Comparison of ENCODE assay signal across 1 cellular context in the genomic region with DNA sequence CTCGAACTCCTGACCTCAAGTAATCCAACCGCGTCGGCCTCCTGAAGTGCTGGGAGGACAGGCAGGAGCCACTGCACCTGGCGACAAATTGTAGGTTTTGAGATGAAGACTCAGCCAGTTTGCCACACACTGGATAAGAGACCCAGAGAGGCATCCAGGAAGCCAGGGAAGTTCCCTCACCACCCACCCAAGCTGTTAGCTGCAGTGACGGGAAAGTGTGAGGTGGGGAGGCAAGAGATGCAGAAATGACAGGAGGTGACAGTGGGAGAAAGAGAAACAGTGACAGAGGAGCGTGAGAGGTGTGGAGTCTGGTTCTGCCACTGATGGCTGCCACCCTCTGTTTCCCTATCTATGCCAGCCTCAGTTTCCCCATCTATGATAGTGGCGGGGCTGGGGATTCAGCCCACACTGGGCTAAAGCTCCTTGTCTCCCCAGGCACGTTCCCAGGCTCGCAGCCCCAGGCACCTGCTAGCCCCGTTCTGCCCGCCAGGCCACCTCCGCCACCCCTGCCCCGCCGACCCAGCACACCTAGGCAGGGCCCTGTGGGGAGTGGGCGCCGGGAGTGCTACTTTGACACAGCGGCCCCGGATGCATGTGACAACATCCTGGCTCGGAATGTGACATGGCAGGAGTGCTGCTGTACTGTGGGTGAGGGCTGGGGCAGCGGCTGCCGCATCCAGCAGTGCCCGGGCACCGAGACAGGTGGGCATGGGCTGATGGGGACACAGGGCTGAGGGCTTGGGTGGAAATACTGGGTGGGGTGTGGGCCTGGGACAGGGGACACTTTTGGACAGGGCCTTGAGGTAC.
TF ChIP-seq lines count a peak whose summit lies in the region.

No MANE protein-coding gene starts in this region.

TF ChIP-seq in SK-N-SH treated with all-trans-retinoic acid at 6 μM for 48 hours, 23 proteins besides CTCF, POLR2A, EP300 and RAD21 (continued from another document):
- TF ChIP-seq, protein P1, sequence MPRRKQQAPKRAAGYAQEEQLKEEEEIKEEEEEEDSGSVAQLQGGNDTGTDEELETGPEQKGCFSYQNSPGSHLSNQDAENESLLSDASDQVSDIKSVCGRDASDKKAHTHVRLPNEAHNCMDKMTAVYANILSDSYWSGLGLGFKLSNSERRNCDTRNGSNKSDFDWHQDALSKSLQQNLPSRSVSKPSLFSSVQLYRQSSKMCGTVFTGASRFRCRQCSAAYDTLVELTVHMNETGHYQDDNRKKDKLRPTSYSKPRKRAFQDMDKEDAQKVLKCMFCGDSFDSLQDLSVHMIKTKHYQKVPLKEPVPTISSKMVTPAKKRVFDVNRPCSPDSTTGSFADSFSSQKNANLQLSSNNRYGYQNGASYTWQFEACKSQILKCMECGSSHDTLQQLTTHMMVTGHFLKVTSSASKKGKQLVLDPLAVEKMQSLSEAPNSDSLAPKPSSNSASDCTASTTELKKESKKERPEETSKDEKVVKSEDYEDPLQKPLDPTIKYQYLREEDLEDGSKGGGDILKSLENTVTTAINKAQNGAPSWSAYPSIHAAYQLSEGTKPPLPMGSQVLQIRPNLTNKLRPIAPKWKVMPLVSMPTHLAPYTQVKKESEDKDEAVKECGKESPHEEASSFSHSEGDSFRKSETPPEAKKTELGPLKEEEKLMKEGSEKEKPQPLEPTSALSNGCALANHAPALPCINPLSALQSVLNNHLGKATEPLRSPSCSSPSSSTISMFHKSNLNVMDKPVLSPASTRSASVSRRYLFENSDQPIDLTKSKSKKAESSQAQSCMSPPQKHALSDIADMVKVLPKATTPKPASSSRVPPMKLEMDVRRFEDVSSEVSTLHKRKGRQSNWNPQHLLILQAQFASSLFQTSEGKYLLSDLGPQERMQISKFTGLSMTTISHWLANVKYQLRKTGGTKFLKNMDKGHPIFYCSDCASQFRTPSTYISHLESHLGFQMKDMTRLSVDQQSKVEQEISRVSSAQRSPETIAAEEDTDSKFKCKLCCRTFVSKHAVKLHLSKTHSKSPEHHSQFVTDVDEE (CRISPR knock-in tag; IDR thresholded peaks at IDR 0.05) = no peak
- TF ChIP-seq GLIS3 (CRISPR knock-in tag; IDR thresholded peaks at IDR 0.05) (no peak), ZNF565 (CRISPR knock-in tag; conservative IDR thresholded peaks at IDR 0.05; ENCODE audit: low read depth) (no peak), ZFP30 (CRISPR knock-in tag; IDR thresholded peaks at IDR 0.05) (no peak)
